ENCODE assay signal across 24 cellular contexts in the genomic region with DNA sequence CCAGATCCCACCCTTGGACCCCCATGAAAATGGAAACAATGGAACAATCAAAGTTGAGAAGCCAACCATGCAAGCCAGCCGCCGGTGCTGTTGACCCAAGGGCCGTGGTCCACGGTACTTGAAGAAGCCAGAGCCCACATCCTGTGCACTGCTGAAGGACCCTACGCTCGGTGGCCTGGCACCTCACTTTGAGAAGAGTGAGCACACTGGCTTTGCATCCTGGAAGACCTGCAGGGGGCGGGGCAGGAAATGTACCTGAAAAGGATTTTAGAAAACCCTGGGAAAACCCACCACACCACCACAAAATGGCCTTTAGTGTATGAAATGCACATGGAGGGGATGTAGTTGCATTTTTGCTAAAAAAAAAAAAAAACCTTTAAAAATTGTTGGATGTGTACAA. TPM values are rescaled to one million over a fixed set of nuclear protein-coding genes. Genes with fewer than 3 reads are reported as not detected.
A peak's percentile ranks its signal among the peaks of the same experiment; 100 is the strongest.
DNase-seq lines count a peak whose midpoint lies in the region; ATAC-seq, FAIRE-seq and TF ChIP-seq lines count a peak whose summit lies in the region.
"Had no signal": no experiment of that assay in that cellular context is flagged by ENCODE, and none has a peak within 500 bp of the region (broad histone marks: within the 10 kb centered on the region; RNA-seq: fewer than 3 reads in every experiment).

No MANE protein-coding gene starts in this region.

- H3K4me3 Mint-ChIP-seq in H9 (no peak overlapping the region), endodermal cell (no peak overlapping the region)
- H3K4me3 Mint-ChIP-seq: CD4-positive, CD25-positive, alpha-beta regulatory T cell; CD8-positive, alpha-beta memory T cell; HFFc6; IgD-negative memory B cell had no signal

- no peak overlapping the region for H3K23ac ChIP-seq in H9 (ENCODE audit: insufficient read length, low read depth, low read length)

- no peak overlapping the region for H4K91ac ChIP-seq in H9 (ENCODE audit: insufficient read length, low read depth, low read length)

- H3K9ac ChIP-seq in H9 (ENCODE audit: extremely low read depth, insufficient read length, low read length) (no peak overlapping the region), endodermal cell (ENCODE audit: extremely low read depth, low read length, poor library complexity, severe bottlenecking) (no peak overlapping the region), neural cell (ENCODE audit: low read length) (no peak overlapping the region), PC-3 (ENCODE audit: low read length) (no peak overlapping the region), kidney (ENCODE audit: low read length in 2 of 2) (no peak overlapping the region)

- intact Hi-C loops in PC-3 (cut with micrococcal nuclease) (no loop called here), kidney (cut with DNase I) (no loop called here)

- TF ChIP-seq CTCF in H9 (conservative IDR thresholded peaks at IDR 0.05) (peak; percentile 47; the same call in 2 of the 3 replicates), endodermal cell (conservative IDR thresholded peaks at IDR 0.05) (peak; percentile 63), neural cell (IDR thresholded peaks at IDR 0.05; ENCODE audit: poor library complexity, severe bottlenecking) (no peak), PC-3 (conservative IDR thresholded peaks at IDR 0.05; ENCODE audit: low read depth, low read length) (no peak), kidney (IDR thresholded peaks at IDR 0.05; ENCODE audit: borderline replicate concordance, extremely low read depth, insufficient read depth) (no peak)

- H2BK12ac ChIP-seq in H9 (ENCODE audit: insufficient read length, low read depth, low read length): no peak overlapping the region

- no peak overlapping the region for H2BK5ac ChIP-seq in H9 (ENCODE audit: insufficient read length, low read length)

- H3K9me3 Mint-ChIP-seq in H9 (no peaks in the 10 kb centered on the region; a peak in 1 of 5 replicates), endodermal cell (no peaks in the 10 kb centered on the region)
- H3K9me3 Mint-ChIP-seq: CD8-positive, alpha-beta memory T cell; HFFc6; IgD-negative memory B cell had no signal

- no peak overlapping the region for H3K4ac ChIP-seq in H9 (ENCODE audit: low read depth, low read length)

- no peak overlapping the region for H3K14ac ChIP-seq in H9 (ENCODE audit: insufficient read depth, low read length)

- no peaks in the 10 kb centered on the region for H3K4me1 ChIP-seq in H9 (ENCODE audit: insufficient read depth, low read length)
- no peaks in the 10 kb centered on the region for H3K4me1 ChIP-seq in endodermal cell (ENCODE audit: control insufficient read depth, insufficient read depth, low read length)
- peaks cover 3% of the 10 kb centered on the region; the same call in 1 of the 2 replicates for H3K4me1 ChIP-seq in PC-3 (ENCODE audit: insufficient read depth, low read length)
- peaks cover 9% of the 10 kb centered on the region in 2 donors for H3K4me1 ChIP-seq in kidney (ENCODE audit: control insufficient read depth in 1 of 2, insufficient read depth in 1 of 2, low read depth in 1 of 2, low read length in 2 of 2)
- H3K4me1 ChIP-seq: BE2C had no signal

- no peak overlapping the region for H2BK20ac ChIP-seq in H9 (ENCODE audit: low read depth, low read length, poor library complexity, severe bottlenecking)

- no peak for FAIRE-seq in kidney (lab: Jason Lieb, UNC)
- FAIRE-seq: A204.1, GM12891, GM19239, HTR-8/SVneo had no signal

- no TSS peak for BruUV-seq in PC-3 (replicated peaks; lab: Mats Ljungman, UMichigan)

- no peak overlapping the region for H4K8ac ChIP-seq in H9 (replicated peaks; ENCODE audit: insufficient read length, low read depth, low read length)

- no peak overlapping the region for H2AK5ac ChIP-seq in H9 (ENCODE audit: insufficient read length, low read length)

- H3K4me2 ChIP-seq in H9 (ENCODE audit: insufficient read depth, insufficient read length, low read length) (no peak overlapping the region), neural cell (ENCODE audit: low read length) (no peak overlapping the region), PC-3 (ENCODE audit: low read length) (no peak overlapping the region)

- CTCF ChIA-PET in PC-3 (lab: Charles Lee): no interaction called here

- H3K27me3 ChIP-seq in H9 (ENCODE audit: insufficient read depth, low read length): no peaks in the 10 kb centered on the region
- no peaks in the 10 kb centered on the region for H3K27me3 ChIP-seq in endodermal cell (ENCODE audit: control insufficient read depth, insufficient read depth, low read length, poor library complexity, severe bottlenecking)
- no peaks in the 10 kb centered on the region for H3K27me3 ChIP-seq in neural cell (ENCODE audit: insufficient read depth, low read depth, low read length)
- no peaks in the 10 kb centered on the region for H3K27me3 ChIP-seq in PC-3 (ENCODE audit: low read length)
- H3K27me3 ChIP-seq: BE2C had no signal

- no CpG with 5 or more reads among the region's 7 CpGs for WGBS in H9 (ENCODE audit: extremely low coverage, insufficient read length, low lambda C conversion rate)
- WGBS in endodermal cell (ENCODE audit: insufficient coverage in 1 of 2, insufficient read length in 1 of 2), 2 experiments: 94 to 96% methylated on average over 4 to 6 of the region's 7 CpGs

- ATAC-seq in PC-3: no peak
- ATAC-seq: HCT116 had no signal

- no peak overlapping the region for H2BK120ac ChIP-seq in H9 (ENCODE audit: low read depth, low read length, poor library complexity, severe bottlenecking)

- no peak overlapping the region for H3K18ac ChIP-seq in H9 (ENCODE audit: insufficient read length, low read depth, low read length)

- no peak overlapping the region for H3T11ph ChIP-seq in H9 (ENCODE audit: low read length)

- H3K36me3 Mint-ChIP-seq in H9 (ENCODE audit: insufficient read depth in 1 of 3, low read depth in 3 of 3) (no peaks in the 10 kb centered on the region), endodermal cell (ENCODE audit: low read depth) (no peaks in the 10 kb centered on the region)
- H3K36me3 Mint-ChIP-seq: CD4-positive, CD25-positive, alpha-beta regulatory T cell; CD8-positive, alpha-beta memory T cell had no signal

- no peaks in the 10 kb centered on the region for H3K23me2 ChIP-seq in H9 (ENCODE audit: insufficient read length, low read depth, low read length, poor library complexity, severe bottlenecking)

- H3K27ac Mint-ChIP-seq in H9 (peak overlapping the region in 1 of 3 experiments; percentile 18; a peak in 1 of 7 replicates), endodermal cell (no peak overlapping the region)
- H3K27ac Mint-ChIP-seq: CD4-positive, CD25-positive, alpha-beta regulatory T cell; CD8-positive, alpha-beta memory T cell; HFFc6; IgD-negative memory B cell had no signal

- no peak overlapping the region for H2AFZ ChIP-seq in H9 (ENCODE audit: low read length)
- H2AFZ ChIP-seq in neural cell (ENCODE audit: low read depth, low read length): no peak overlapping the region
- no peak overlapping the region for H2AFZ ChIP-seq in PC-3 (ENCODE audit: low read length)

- TF ChIP-seq EP300 in neural cell (conservative IDR thresholded peaks at IDR 0.05; ENCODE audit: poor library complexity, severe bottlenecking): no peak

- H3K79me2 ChIP-seq in H9 (ENCODE audit: insufficient read depth, low read length): no peaks in the 10 kb centered on the region
- no peaks in the 10 kb centered on the region for H3K79me2 ChIP-seq in neural cell (replicated peaks; ENCODE audit: insufficient read depth, low read length)
- no peaks in the 10 kb centered on the region for H3K79me2 ChIP-seq in PC-3 (ENCODE audit: low read length)

- H3K9me2 ChIP-seq in neural cell (ENCODE audit: insufficient read depth, low read length): no peaks in the 10 kb centered on the region
- no peaks in the 10 kb centered on the region for H3K9me2 ChIP-seq in PC-3 (replicated peaks; ENCODE audit: low read length)

- POLR2A ChIA-PET in PC-3 (lab: Charles Lee; ENCODE audit: unreplicated experiment): no interaction called here

- no peak overlapping the region for H3K27ac ChIP-seq in H9 (ENCODE audit: insufficient read length, low read depth, low read length)
- H3K27ac ChIP-seq in endodermal cell (ENCODE audit: low read depth, low read length): no peak overlapping the region
- H3K27ac ChIP-seq in neural cell (ENCODE audit: low read length): peak overlapping the region; percentile 60
- H3K27ac ChIP-seq in PC-3 (ENCODE audit: low read length): no peak overlapping the region
- no peak overlapping the region for H3K27ac ChIP-seq in kidney (ENCODE audit: low read depth in 2 of 2, low read length in 2 of 2)

- no peaks in the 10 kb centered on the region for H3K27me3 Mint-ChIP-seq in H9 (ENCODE audit: low read depth)
- H3K27me3 Mint-ChIP-seq in endodermal cell (ENCODE audit: insufficient read depth): no peaks in the 10 kb centered on the region
- H3K27me3 Mint-ChIP-seq: IgD-negative memory B cell had no signal

- H3K4me3 ChIP-seq in endodermal cell (ENCODE audit: low read length) (no peak overlapping the region), neural cell (ENCODE audit: low read length) (peak overlapping the region; percentile 36), PC-3 (ENCODE audit: low read length) (no peak overlapping the region), kidney (ENCODE audit: low read length in 2 of 2) (no peak overlapping the region)

- peaks cover 0 to 6% of the 10 kb centered on the region in 2 experiments; a peak in 3 of 4 replicates for H3K4me1 Mint-ChIP-seq in H9
- H3K4me1 Mint-ChIP-seq in endodermal cell: no peaks in the 10 kb centered on the region
- H3K4me1 Mint-ChIP-seq: CD4-positive, CD25-positive, alpha-beta regulatory T cell; CD8-positive, alpha-beta memory T cell had no signal

- H3K56ac ChIP-seq in H9 (ENCODE audit: insufficient read length, low read depth, low read length): no peak overlapping the region

- no peaks in the 10 kb centered on the region for H4K20me1 ChIP-seq in H9 (ENCODE audit: control insufficient read depth, insufficient read depth, insufficient read length)
- no peaks in the 10 kb centered on the region for H4K20me1 ChIP-seq in neural cell (ENCODE audit: insufficient read depth)
- no peaks in the 10 kb centered on the region for H4K20me1 ChIP-seq in PC-3 (ENCODE audit: low read length)

- H3F3A ChIP-seq in neural cell (ENCODE audit: insufficient read depth, low read length, poor library complexity, severe bottlenecking): no peaks in the 10 kb centered on the region
- H3F3A ChIP-seq in PC-3 (ENCODE audit: low read length, unreplicated experiment): no peaks in the 10 kb centered on the region

- H3K9me3 ChIP-seq in H9 (ENCODE audit: control insufficient read depth, low read depth, low read length): no peaks in the 10 kb centered on the region
- H3K9me3 ChIP-seq in endodermal cell (ENCODE audit: control insufficient read depth, low read length): no peaks in the 10 kb centered on the region
- H3K9me3 ChIP-seq in neural cell (ENCODE audit: low read length): no peaks in the 10 kb centered on the region
- H3K9me3 ChIP-seq in PC-3 (ENCODE audit: low read length): no peaks in the 10 kb centered on the region
- H3K9me3 ChIP-seq in kidney (ENCODE audit: control insufficient read depth in 1 of 2, low read length in 2 of 2): no peaks in the 10 kb centered on the region
- H3K9me3 ChIP-seq: BE2C had no signal

- DNase-seq in H9 (no peak), endodermal cell (no peak), glomerular visceral epithelial cell (ENCODE audit: extremely low spot score) (no peak), PC-3 (no peak), kidney (no peak)
- DNase-seq: ACHN; BE2C; C1 segment of cervical spinal cord; CD4-positive, CD25-positive, alpha-beta regulatory T cell; CD8-positive, alpha-beta memory T cell; COR-L47; DMS 273 treated with DMSO at 0.1 percent for 48 hours; DMS53; DND-41; EL; HFFc6 had no signal

- H4K5ac ChIP-seq in H9 (ENCODE audit: insufficient read length, low read depth, low read length): no peak overlapping the region

- no peaks in the 10 kb centered on the region for H3K36me3 ChIP-seq in endodermal cell (ENCODE audit: control insufficient read depth, insufficient read depth, low read length)
- no peaks in the 10 kb centered on the region for H3K36me3 ChIP-seq in neural cell (ENCODE audit: insufficient read depth, low read length)
- H3K36me3 ChIP-seq in PC-3 (ENCODE audit: low read depth, low read length): no peaks in the 10 kb centered on the region
- no peaks in the 10 kb centered on the region for H3K36me3 ChIP-seq in kidney (ENCODE audit: control insufficient read depth in 1 of 2, insufficient read depth in 2 of 2, low read length in 2 of 2)
- H3K36me3 ChIP-seq: BE2C had no signal

- no peak overlapping the region for H2BK15ac ChIP-seq in H9 (ENCODE audit: low read depth, low read length)

- TF ChIP-seq RAD21 in neural cell (conservative IDR thresholded peaks at IDR 0.05): no peak

- H3K79me1 ChIP-seq in H9 (ENCODE audit: insufficient read depth, low read depth, low read length, poor library complexity, severe bottlenecking): no peaks in the 10 kb centered on the region

RNA-seq across cellular contexts. Expression of gene TXNDC2, which starts 26.5 kb away (rescaled TPM):
- total RNA-seq in H9 (2021): 0.28 TPM in 1 of 2 replicates, not detected in the other
- total RNA-seq in endodermal cell: not detected
- 0.07 TPM for polyA plus RNA-seq in endodermal cell (2013, experiment 1 of 2)
- polyA plus RNA-seq in endodermal cell (2013, experiment 2 of 2): not detected
- 0.41 TPM in 1 of 2 replicates, not detected in the other for polyA plus RNA-seq in neural cell
- polyA minus RNA-seq in neural cell: not detected in 2 replicates
- 0.87 TPM in 1 of 2 replicates, not detected in the other for total RNA-seq in PC-3 (2014; rRNA removed)
- 0.16 TPM for total RNA-seq in kidney
- not detected for polyA plus RNA-seq in kidney (ENCODE audit: insufficient read depth, low read depth, low replicate concordance)
- total RNA-seq: CD4-positive, CD25-positive, alpha-beta regulatory T cell; CD8-positive, alpha-beta memory T cell; G401 had no signal
- polyA plus RNA-seq: CD4-positive, CD25-positive, alpha-beta regulatory T cell; CD8-positive, alpha-beta memory T cell; IgD-negative memory B cell had no signal

RNA-seq across cellular contexts. Expression of gene VAPA, which starts 54.6 kb away (rescaled TPM):
- total RNA-seq in H9 (2021): 126 and 141 TPM in 2 replicates
- total RNA-seq in endodermal cell: 100 to 1,000 TPM; 122 to 168 TPM
- polyA plus RNA-seq in endodermal cell (2013, experiment 1 of 2): 166 TPM
- 158 TPM for polyA plus RNA-seq in endodermal cell (2013, experiment 2 of 2)
- polyA plus RNA-seq in neural cell: 236 and 317 TPM in 2 replicates
- polyA minus RNA-seq in neural cell: 284 and 388 TPM in 2 replicates
- total RNA-seq in PC-3 (2014; rRNA removed): 281 and 293 TPM in 2 replicates
- total RNA-seq in kidney: 171 TPM
- polyA plus RNA-seq in kidney (ENCODE audit: insufficient read depth, low read depth, low replicate concordance): 185 TPM

Comparison
In these comparisons a context has a peak if more than half of its experiments do, and no peak if none do; other contexts are left out.
1. CTCF ChIP-seq: peak in H9 (single experiment) and endodermal cell (single experiment); none in neural cell (single experiment), PC-3 (single experiment) and kidney (single experiment).